In genomic region chr5:59296317-59297264, GRCh38 we compare ENCODE assay signal across 9 cellular contexts.
A peak's percentile ranks its signal among the peaks of the same experiment; 100 is the strongest.
DNase-seq lines count a peak whose midpoint lies in the region; ATAC-seq and TF ChIP-seq lines count a peak whose summit lies in the region.
"Had no signal": no experiment of that assay in that cellular context is flagged by ENCODE, and none has a peak within 500 bp of the region (broad histone marks: within the 10 kb centered on the region; RNA-seq: fewer than 3 reads in every experiment).

No MANE protein-coding gene starts in this region.

- no peaks in the 10 kb centered on the region for H3K9me3 ChIP-seq in neutrophil

- ATAC-seq in HG03196 (IDR thresholded peaks at IDR 0.05; ENCODE audit: unreplicated experiment): no peak

- no peaks in the 10 kb centered on the region for H3K27me3 ChIP-seq in neutrophil

- no peak overlapping the region for H3K4me3 ChIP-seq in neutrophil (ENCODE audit: low read depth in 1 of 2, low read length in 1 of 2)
- H3K4me3 ChIP-seq: SK-N-MC had no signal

- TF ChIP-seq CTCF in neutrophil (IDR thresholded peaks at IDR 0.05): no peak

- peak; percentile 60 for DNase-seq in Caki2 (ENCODE audit: low read depth)
- DNase-seq in NCI-H69 (lab: John Stamatoyannopoulos, UW): peak; percentile 46
- no peak for DNase-seq in epithelial cell of prostate (ENCODE audit: low read depth, low spot score)
- DNase-seq in NCI-H524 treated with DMSO at 0.1 percent for 48 hours (lab: John Stamatoyannopoulos, UW): no peak
- no peak for DNase-seq in amniotic stem cell (lab: John Stamatoyannopoulos, UW)
- DNase-seq in epidermal melanocyte (ENCODE audit: insufficient read length, low spot score): no peak

- H3K27ac ChIP-seq in epithelial cell of prostate: peak overlapping the region; percentile 77
- H3K27ac ChIP-seq in neutrophil: peak overlapping the region; percentile 63
- H3K27ac ChIP-seq: SK-N-MC had no signal

- H3K36me3 ChIP-seq in neutrophil: peaks cover 6% of the 10 kb centered on the region

- in situ Hi-C loops in Caki2 (cut with HindIII; ENCODE audit: low pct_unique_long_range_greater_than_20kb, low sequenced_read_pairs): no loop called here

- peaks cover 9 to 14% of the 10 kb centered on the region in 2 experiments for H3K4me1 ChIP-seq in neutrophil (ENCODE audit: control insufficient read depth in 1 of 2, insufficient read depth in 1 of 2, low read depth in 1 of 2, low read length in 1 of 2)

Comparison
In these comparisons a context has a peak if more than half of its experiments do, and no peak if none do; other contexts are left out.
1. DNase-seq: peak in Caki2 (single experiment) and NCI-H69 (single experiment); none in epithelial cell of prostate (single experiment), NCI-H524 treated with DMSO at 0.1 percent for 48 hours (single experiment), amniotic stem cell (single experiment) and epidermal melanocyte (single experiment).